ENCODE assay signal across 21 cellular contexts in the genomic region with DNA sequence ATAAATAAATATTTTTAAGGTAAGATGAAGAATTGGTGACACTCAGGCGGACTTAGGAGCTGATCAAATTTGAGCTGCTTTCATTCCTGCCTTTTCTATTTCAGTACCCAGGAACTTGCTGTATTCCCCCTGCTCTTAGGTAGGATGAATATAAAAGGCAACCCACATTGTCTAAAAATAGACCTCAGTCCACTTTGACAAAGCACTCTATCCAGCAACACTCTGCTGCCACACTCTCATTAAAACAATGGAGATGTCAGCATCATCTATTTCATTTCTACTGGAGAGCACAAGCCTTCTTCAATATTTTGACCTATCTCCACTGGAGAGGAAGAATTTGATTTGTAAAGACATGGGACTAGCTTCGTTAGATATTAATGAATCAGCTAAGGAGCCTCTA.
A peak's percentile ranks its signal among the peaks of the same experiment; 100 is the strongest.
DNase-seq lines count a peak whose midpoint lies in the region; ATAC-seq and TF ChIP-seq lines count a peak whose summit lies in the region.
"Had no signal": no experiment of that assay in that cellular context is flagged by ENCODE, and none has a peak within 500 bp of the region (broad histone marks: within the 10 kb centered on the region; RNA-seq: fewer than 3 reads in every experiment).

No MANE protein-coding gene starts in this region.

- peak; percentile 90 for ATAC-seq in Right ventricle myocardium inferior
- peak; percentile 63 to 97 (median 89) for ATAC-seq in heart right ventricle
- ATAC-seq: HCT116, SK-N-SH treated with all-trans-retinoic acid at 6 μM for 48 hours had no signal

- no peaks in the 10 kb centered on the region for H3K27me3 ChIP-seq in heart right ventricle
- no peaks in the 10 kb centered on the region for H3K27me3 ChIP-seq in colonic mucosa
- H3K27me3 ChIP-seq: BE2C, MG63 had no signal

- 27 to 54% methylated on average over 2 of the region's 2 CpGs for WGBS in heart right ventricle, 2 donors

- H3K4me1 ChIP-seq in heart right ventricle (no peaks in the 10 kb centered on the region), colonic mucosa (no peaks in the 10 kb centered on the region)
- H3K4me1 ChIP-seq: BE2C had no signal

- peaks cover 0 to 8% (median 0%) of the 10 kb centered on the region in 11 donors for H3K9me3 ChIP-seq in heart right ventricle
- no peaks in the 10 kb centered on the region for H3K9me3 ChIP-seq in colonic mucosa
- H3K9me3 ChIP-seq: BE2C, MG63 had no signal

- H3K27ac ChIP-seq in heart right ventricle (peak overlapping the region in 6 of 10 donors; percentile 18 to 68 (median 52)), colonic mucosa (no peak overlapping the region)
- H3K27ac ChIP-seq: 22Rv1 had no signal

- intact Hi-C loops in Right ventricle myocardium inferior (cut with DNase I), result no loop called here
- intact Hi-C loops in cardiac septum (cut with DNase I), result loop anchor here (10.0 kb wide), 1 partner anchor 60 kb away; no protein-coding TSS in a partner anchor
- intact Hi-C loops in heart right ventricle (cut with DNase I), result no loop called here
- intact Hi-C loops in colonic mucosa (cut with DNase I), result no loop called here

- no peak overlapping the region for H3K4me3 ChIP-seq in heart right ventricle
- no peak overlapping the region for H3K4me3 ChIP-seq in colonic mucosa
- H3K4me3 ChIP-seq: MG63 had no signal

- H3K9ac ChIP-seq in colonic mucosa (ENCODE audit: low read depth in 2 of 2, low read length in 2 of 2), result no peak overlapping the region

- DNase-seq in DMS153 (lab: John Stamatoyannopoulos, UW), result peak; percentile 25
- DNase-seq in DMS153 treated with DMSO at 0.1 percent for 48 hours (lab: John Stamatoyannopoulos, UW; ENCODE audit: unreplicated experiment), result no peak
- DNase-seq in Right ventricle myocardium inferior (ENCODE audit: missing footprints), result no peak
- DNase-seq in cardiac septum (ENCODE audit: low spot score), result no peak
- peak in 1 of 2 donors; percentile 5 for DNase-seq in heart right ventricle
- DNase-seq in putamen (ENCODE audit: low spot score), result peak; percentile 18
- DNase-seq in colonic mucosa, result no peak
- no peak for DNase-seq in NCI-H82 treated with DMSO at 0.1 percent for 48 hours (lab: John Stamatoyannopoulos, UW; ENCODE audit: unreplicated experiment)
- DNase-seq: BE2C; CD8-positive, alpha-beta memory T cell; IMR-90; KG1; MG63; NCI-H1436; NCI-H187 treated with DMSO at 0.1 percent for 48 hours; NCI-H2171 treated with DMSO at 0.1 percent for 48 hours; NCI-H526 treated with DMSO at 0.1 percent for 48 hours; RPMI8226 had no signal

- no peaks in the 10 kb centered on the region for H3K36me3 ChIP-seq in heart right ventricle
- H3K36me3 ChIP-seq in colonic mucosa, result no peaks in the 10 kb centered on the region
- H3K36me3 ChIP-seq: BE2C, MG63 had no signal

- TF ChIP-seq CTCF in heart right ventricle (IDR thresholded peaks at IDR 0.05) (no peak), colonic mucosa (IDR thresholded peaks at IDR 0.05) (no peak)

Comparison
In these comparisons a context has a peak if more than half of its experiments do, and no peak if none do; other contexts are left out.
1. DNase-seq: peak in DMS153 (single experiment) and putamen (single experiment); none in DMS153 treated with DMSO at 0.1 percent for 48 hours (single experiment), Right ventricle myocardium inferior (single experiment), cardiac septum (single experiment), colonic mucosa (single experiment) and NCI-H82 treated with DMSO at 0.1 percent for 48 hours (single experiment).